ENCODE assay signal across 1 cellular context in genomic region chr10:31129880-31130405, GRCh38.
TF ChIP-seq lines count a peak whose summit lies in the region.

No MANE protein-coding gene starts in this region.

TF ChIP-seq in H1, 55 proteins besides CTCF, POLR2A, EP300 and RAD21:
- TF ChIP-seq SAP30 (IDR thresholded peaks at IDR 0.05; ENCODE audit: insufficient read depth, insufficient replicate concordance, low read length) (no peak), YY1 (IDR thresholded peaks at IDR 0.05; ENCODE audit: low read depth, low read length) (no peak), NRF1 (IDR thresholded peaks at IDR 0.05; ENCODE audit: low read depth, low read length) (no peak), SP2 (IDR thresholded peaks at IDR 0.05; ENCODE audit: low read length) (no peak), SP1 (IDR thresholded peaks at IDR 0.05; ENCODE audit: low read depth, low read length) (no peak), NANOG (IDR thresholded peaks at IDR 0.05; ENCODE audit: insufficient read depth, low read depth, low read length, poor library complexity, severe bottlenecking) (no peak), RBBP5 (IDR thresholded peaks at IDR 0.05; ENCODE audit: borderline replicate concordance, low read depth, low read length) (no peak), TAF7 (optimal IDR thresholded peaks at IDR 0.05; ENCODE audit: borderline replicate concordance, low read depth, low read length) (no peak), TCF12 (IDR thresholded peaks at IDR 0.05; ENCODE audit: low read depth, low read length) (no peak), CREB1 (IDR thresholded peaks at IDR 0.05) (no peak), RFX5 (IDR thresholded peaks at IDR 0.05; ENCODE audit: borderline replicate concordance, low read depth, low read length) (no peak), JUN (IDR thresholded peaks at IDR 0.05; ENCODE audit: low read depth, low read length) (no peak), BRCA1 (IDR thresholded peaks at IDR 0.05; ENCODE audit: low read depth, low read length) (no peak), BCL11A (IDR thresholded peaks at IDR 0.05; ENCODE audit: low read depth in 2 of 2, low read length in 2 of 2) (no peak), HDAC6 (IDR thresholded peaks at IDR 0.05; ENCODE audit: low read depth, low read length) (no peak)
